ENCODE assay signal across 8 cellular contexts in genomic region chr7:150219941-150220658, GRCh38.
DNase-seq lines count a peak whose midpoint lies in the region; ATAC-seq and TF ChIP-seq lines count a peak whose summit lies in the region.
"Not testable (repeated sequence)": the region's sequence is repeated elsewhere in the genome, so short reads cannot be mapped to it uniquely, and the experiment has no call there.

No MANE protein-coding gene starts in this region.

- peak overlapping the region; percentile 21 for H3K4me3 ChIP-seq in left ventricle myocardium inferior

- H3K27ac Mint-ChIP-seq in WTC11; chondrocyte (ENCODE audit: unreplicated experiment); neural crest cell (ENCODE audit: unreplicated experiment); stimulated activated effector memory CD8-positive, alpha-beta T cell treated with anti-CD3 and anti-CD28 coated beads, Interleukin-12 subunit alpha, Interleukin-12 subunit beta, amount 100 ng/mL, for 72 hours: not testable (repeated sequence)

- peak; percentile 73 for ATAC-seq in WTC11
- peak; percentile 29 for ATAC-seq in left colon
- ATAC-seq in stimulated activated effector memory CD8-positive, alpha-beta T cell treated with anti-CD3 and anti-CD28 coated beads, Interleukin-12 subunit alpha, Interleukin-12 subunit beta, amount 100 ng/mL, for 72 hours = not testable (repeated sequence)

- not testable (repeated sequence) for TF ChIP-seq CTCF in WTC11 (IDR thresholded peaks at IDR 0.05); chondrocyte (IDR thresholded peaks at IDR 0.05); left ventricle myocardium inferior (IDR thresholded peaks at IDR 0.05; ENCODE audit: borderline replicate concordance); neural crest cell (conservative IDR thresholded peaks at IDR 0.05)

- H3K27me3 ChIP-seq in left ventricle myocardium inferior (ENCODE audit: low read depth) = peaks cover 24% of the 10 kb centered on the region

- H3K9me3 Mint-ChIP-seq in WTC11 = peaks cover 13% of the 10 kb centered on the region
- not testable (repeated sequence) for H3K9me3 Mint-ChIP-seq in chondrocyte (ENCODE audit: low read depth); neural crest cell; stimulated activated effector memory CD8-positive, alpha-beta T cell treated with anti-CD3 and anti-CD28 coated beads, Interleukin-12 subunit alpha, Interleukin-12 subunit beta, amount 100 ng/mL, for 72 hours

- H3K27ac ChIP-seq in left ventricle myocardium inferior (replicated peaks) = not testable (repeated sequence)

- DNase-seq in Daoy (ENCODE audit: low read depth) (peak; percentile 10), NCI-H1417 (lab: John Stamatoyannopoulos, UW) (peak in 2 of 3 experiments; percentile 22 to 57), WTC11 (ENCODE audit: low spot score) (peak; percentile 38), chondrocyte (ENCODE audit: low spot score) (peak; percentile 73), left colon (peak in 1 of 2 donors; percentile 4)
- DNase-seq in left ventricle myocardium inferior; neural crest cell (ENCODE audit: low read depth, low spot score); stimulated activated effector memory CD8-positive, alpha-beta T cell treated with anti-CD3 and anti-CD28 coated beads, Interleukin-12 subunit alpha, Interleukin-12 subunit beta, amount 100 ng/mL, for 72 hours (ENCODE audit: low spot score in 2 of 2): not testable (repeated sequence)

- H3K4me1 ChIP-seq in left ventricle myocardium inferior = not testable (repeated sequence)

- not testable (repeated sequence) for H3K36me3 Mint-ChIP-seq in WTC11; chondrocyte (ENCODE audit: low read depth); neural crest cell (ENCODE audit: low read depth); stimulated activated effector memory CD8-positive, alpha-beta T cell treated with anti-CD3 and anti-CD28 coated beads, Interleukin-12 subunit alpha, Interleukin-12 subunit beta, amount 100 ng/mL, for 72 hours

- H3K4me1 Mint-ChIP-seq in WTC11; chondrocyte (ENCODE audit: low read depth); neural crest cell; stimulated activated effector memory CD8-positive, alpha-beta T cell treated with anti-CD3 and anti-CD28 coated beads, Interleukin-12 subunit alpha, Interleukin-12 subunit beta, amount 100 ng/mL, for 72 hours: not testable (repeated sequence)

- H3K27me3 Mint-ChIP-seq in WTC11 (ENCODE audit: low read depth) (peaks cover 70% of the 10 kb centered on the region), chondrocyte (ENCODE audit: low read depth) (peaks cover 16% of the 10 kb centered on the region), neural crest cell (ENCODE audit: low read depth) (peaks cover 62% of the 10 kb centered on the region)

- CTCF ChIA-PET in WTC11 (lab: Charles Lee) = not testable (repeated sequence)

- not testable (repeated sequence) for H3K36me3 ChIP-seq in left ventricle myocardium inferior

- intact Hi-C loops in left ventricle myocardium inferior (cut with micrococcal nuclease); left colon (cut with DNase I, micrococcal nuclease): not testable (repeated sequence)

- H3K4me3 Mint-ChIP-seq in WTC11 (peak overlapping the region; percentile 67), neural crest cell (peak overlapping the region; percentile 34)
- not testable (repeated sequence) for H3K4me3 Mint-ChIP-seq in chondrocyte (ENCODE audit: unreplicated experiment)
- peak overlapping the region; percentile 17 for H3K4me3 Mint-ChIP-seq in stimulated activated effector memory CD8-positive, alpha-beta T cell treated with anti-CD3 and anti-CD28 coated beads, Interleukin-12 subunit alpha, Interleukin-12 subunit beta, amount 100 ng/mL, for 72 hours

- not testable (repeated sequence) for H3K9me3 ChIP-seq in left ventricle myocardium inferior (replicated peaks)

- POLR2A ChIA-PET in WTC11 (lab: Charles Lee) = not testable (repeated sequence)
